18 cellular contexts compared by ENCODE assay signal in the genomic region with DNA sequence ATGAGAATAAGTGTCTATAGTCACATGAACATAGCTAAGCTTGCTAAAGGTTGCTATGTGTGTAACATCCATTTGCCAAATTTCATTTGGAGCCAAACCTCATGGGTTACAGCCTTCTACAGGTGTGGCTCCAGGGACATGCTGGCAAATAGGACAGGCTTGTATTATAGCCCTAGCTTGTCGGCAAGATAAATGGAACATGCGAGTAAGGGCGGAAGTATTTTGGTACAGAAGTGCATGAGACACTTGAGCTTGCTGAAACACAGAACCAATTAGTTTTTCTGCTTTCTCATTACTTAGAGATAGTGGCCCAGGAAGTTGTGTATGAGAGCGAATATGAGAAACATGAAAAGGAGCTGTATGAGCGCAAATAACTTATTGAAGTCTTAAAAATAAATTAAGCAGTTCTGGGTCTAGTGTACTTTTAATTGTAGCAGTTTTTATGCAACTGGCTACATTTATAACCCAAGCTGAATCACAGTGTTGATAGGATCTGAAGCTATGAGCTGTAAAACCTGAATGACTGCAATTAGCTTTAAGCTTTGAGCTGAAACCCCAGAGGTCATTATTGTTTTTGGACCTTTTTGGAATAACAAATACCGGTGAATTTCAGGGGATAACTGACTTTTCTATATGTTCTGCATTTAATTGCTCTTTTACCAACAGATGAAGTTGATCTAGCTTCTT.
DNase-seq lines count a peak whose midpoint lies in the region; ATAC-seq, FAIRE-seq and TF ChIP-seq lines count a peak whose summit lies in the region.
"Had no signal": no experiment of that assay in that cellular context is flagged by ENCODE, and none has a peak within 500 bp of the region (broad histone marks: within the 10 kb centered on the region; RNA-seq: fewer than 3 reads in every experiment).

No MANE protein-coding gene starts in this region.

- DNase-seq in PC-3: peak; percentile 11
- peak; percentile 40 for DNase-seq in bronchial epithelial cell (ENCODE audit: low read depth)
- DNase-seq in left lung: no peak
- DNase-seq in transverse colon: peak; percentile 16
- DNase-seq in T-helper 2 cell: no peak
- no peak for DNase-seq in stimulated activated CD4-positive, alpha-beta T cell treated with anti-CD3 and anti-CD28 coated beads, Interleukin-2, amount 100 ng/mL, for 48 hours
- DNase-seq: BE2C; CD8-positive, alpha-beta T cell; DMS79 treated with DMSO at 0.1 percent for 48 hours; H9; NCI-H1092; NCI-H1694 treated with DMSO at 0.1 percent for 48 hours; NCI-H345; NCI-H526 treated with DMSO at 0.1 percent for 48 hours had no signal

- WGBS in transverse colon (ENCODE audit: low coverage in 1 of 2), 2 donors: 40 to 65% methylated on average over 2 to 6 of the region's 6 CpGs

- POLR2A ChIA-PET in PC-3 (lab: Charles Lee; ENCODE audit: unreplicated experiment): no interaction called here

- no peaks in the 10 kb centered on the region for H4K20me1 ChIP-seq in PC-3 (ENCODE audit: low read length)

- H3K4me2 ChIP-seq in PC-3 (ENCODE audit: low read length): no peak overlapping the region

- H3K9me2 ChIP-seq in PC-3 (replicated peaks; ENCODE audit: low read length): no peaks in the 10 kb centered on the region

- H3F3A ChIP-seq in PC-3 (ENCODE audit: low read length, unreplicated experiment): no peaks in the 10 kb centered on the region

- TF ChIP-seq POLR2A in transverse colon (IDR thresholded peaks at IDR 0.05): no peak

- intact Hi-C loops in PC-3 (cut with micrococcal nuclease): no loop called here
- intact Hi-C loops in left lung (cut with DNase I): no loop called here
- intact Hi-C loops in transverse colon (cut with DNase I; ENCODE audit: low total_unique reads): no loop called here

- H3K27ac ChIP-seq in PC-3 (ENCODE audit: low read length) (no peak overlapping the region), left lung (no peak overlapping the region), transverse colon (peak overlapping the region in 1 of 4 donors; percentile 26)

- no peaks in the 10 kb centered on the region for H3K27me3 ChIP-seq in PC-3 (ENCODE audit: low read length)
- no peaks in the 10 kb centered on the region for H3K27me3 ChIP-seq in bronchial epithelial cell (ENCODE audit: control insufficient read depth, insufficient read depth, low read length)
- H3K27me3 ChIP-seq in left lung: no peaks in the 10 kb centered on the region
- H3K27me3 ChIP-seq in transverse colon: no peaks in the 10 kb centered on the region
- H3K27me3 ChIP-seq: BE2C had no signal

- H2AFZ ChIP-seq in PC-3 (ENCODE audit: low read length): no peak overlapping the region

- TF ChIP-seq CTCF in PC-3 (conservative IDR thresholded peaks at IDR 0.05; ENCODE audit: low read depth, low read length): no peak
- no peak for TF ChIP-seq CTCF in bronchial epithelial cell (IDR thresholded peaks at IDR 0.05; ENCODE audit: insufficient read depth, low read length, severe bottlenecking)
- TF ChIP-seq CTCF in left lung (IDR thresholded peaks at IDR 0.05): no peak
- no peak for TF ChIP-seq CTCF in transverse colon (IDR thresholded peaks at IDR 0.05)

- CTCF ChIA-PET in PC-3 (lab: Charles Lee): no interaction called here

- no peak overlapping the region for H3K4me3 ChIP-seq in PC-3 (ENCODE audit: low read length)
- H3K4me3 ChIP-seq in bronchial epithelial cell (ENCODE audit: low read depth, low read length): no peak overlapping the region
- no peak overlapping the region for H3K4me3 ChIP-seq in left lung
- H3K4me3 ChIP-seq in transverse colon: no peak overlapping the region

- TF ChIP-seq EP300 in transverse colon (IDR thresholded peaks at IDR 0.05; ENCODE audit: low read depth): no peak

- no peak overlapping the region for H3K9ac ChIP-seq in PC-3 (ENCODE audit: low read length)

- in situ Hi-C loops in transverse colon (cut with MboI; ENCODE audit: low pct_ligation_motif_present in 1 of 4, low pct_unique_long_range_greater_than_20kb in 1 of 4, low sequenced_read_pairs in 3 of 4): no loop called here

- H3K4me1 ChIP-seq in PC-3 (ENCODE audit: insufficient read depth, low read length) (no peaks in the 10 kb centered on the region), left lung (no peaks in the 10 kb centered on the region), transverse colon (peaks cover 0 to 3% (median 0%) of the 10 kb centered on the region in 4 donors)
- H3K4me1 ChIP-seq: BE2C had no signal

- no peaks in the 10 kb centered on the region for H3K9me3 ChIP-seq in PC-3 (ENCODE audit: low read length)
- no peaks in the 10 kb centered on the region for H3K9me3 ChIP-seq in left lung
- no peaks in the 10 kb centered on the region for H3K9me3 ChIP-seq in transverse colon
- H3K9me3 ChIP-seq: BE2C had no signal

- no peak for ATAC-seq in PC-3
- ATAC-seq in left lung: peak; percentile 33
- ATAC-seq in HG03469 (IDR thresholded peaks at IDR 0.05; ENCODE audit: unreplicated experiment): no peak
- ATAC-seq: CD8-positive, alpha-beta T cell had no signal

- H3K79me2 ChIP-seq in PC-3 (ENCODE audit: low read length): no peaks in the 10 kb centered on the region

- no peak for FAIRE-seq in bronchial epithelial cell (lab: Jason Lieb, UNC)
- FAIRE-seq: D721Med, G401.6, GM12891 had no signal

- no peaks in the 10 kb centered on the region for H3K36me3 ChIP-seq in PC-3 (ENCODE audit: low read depth, low read length)
- no peaks in the 10 kb centered on the region for H3K36me3 ChIP-seq in bronchial epithelial cell (ENCODE audit: control insufficient read depth, insufficient read depth, low read length)
- H3K36me3 ChIP-seq in left lung: no peaks in the 10 kb centered on the region
- no peaks in the 10 kb centered on the region for H3K36me3 ChIP-seq in transverse colon
- H3K36me3 ChIP-seq: BE2C had no signal

- no TSS peak for BruUV-seq in PC-3 (replicated peaks; lab: Mats Ljungman, UMichigan)

Comparison
In these comparisons a context has a peak if more than half of its experiments do, and no peak if none do; other contexts are left out.
1. DNase-seq: peak in PC-3 (single experiment), bronchial epithelial cell (single experiment) and transverse colon (single experiment); none in left lung (0 of 2), T-helper 2 cell (0 of 5) and stimulated activated CD4-positive, alpha-beta T cell treated with anti-CD3 and anti-CD28 coated beads, Interleukin-2, amount 100 ng/mL, for 48 hours (0 of 2).